In genomic region chr9:4792054-4792571, GRCh38 we compare ENCODE assay signal across 7 cellular contexts. TPM values are rescaled to one million over a fixed set of nuclear protein-coding genes. Genes with fewer than 3 reads are reported as not detected.
A peak's percentile ranks its signal among the peaks of the same experiment; 100 is the strongest.
DNase-seq lines count a peak whose midpoint lies in the region; ATAC-seq and TF ChIP-seq lines count a peak whose summit lies in the region.

No MANE protein-coding gene starts in this region.

- TF ChIP-seq CTCF in Panc1 (IDR thresholded peaks at IDR 0.05): no peak
- no peak for TF ChIP-seq CTCF in epithelial cell of proximal tubule (conservative IDR thresholded peaks at IDR 0.05; ENCODE audit: low read depth, low read length)
- TF ChIP-seq CTCF in neutrophil (IDR thresholded peaks at IDR 0.05): no peak

- intact Hi-C loops in Panc1 (cut with micrococcal nuclease; ENCODE audit: unreplicated experiment): no loop called here

- H3K36me3 ChIP-seq in Panc1 (ENCODE audit: control insufficient read depth, insufficient read depth, low read length) (no peaks in the 10 kb centered on the region; the same call in 1 of the 2 replicates), neutrophil (no peaks in the 10 kb centered on the region)

- H3K27me3 ChIP-seq in Panc1 (ENCODE audit: control insufficient read depth, insufficient read depth, low read length) (no peaks in the 10 kb centered on the region), neutrophil (peaks cover 28% of the 10 kb centered on the region)

- DNase-seq in Panc1 (ENCODE audit: low read depth, low spot score) (no peak), epithelial cell of proximal tubule (ENCODE audit: low read depth) (no peak), SHP77 treated with DMSO at 0.1 percent for 48 hours (lab: John Stamatoyannopoulos, UW) (no peak), NCI-H2107 (lab: John Stamatoyannopoulos, UW) (no peak)

- peak; percentile 27 for ATAC-seq in GM18873 (IDR thresholded peaks at IDR 0.05; ENCODE audit: low FRiP score, unreplicated experiment)
- ATAC-seq in HG02798 (IDR thresholded peaks at IDR 0.05; ENCODE audit: poor library complexity, unreplicated experiment): peak; percentile 20
- ATAC-seq in Panc1: peak; percentile 59

- no peaks in the 10 kb centered on the region for H3K9me3 ChIP-seq in Panc1 (ENCODE audit: control insufficient read depth, insufficient read depth, low read depth, low read length)
- H3K9me3 ChIP-seq in neutrophil: no peaks in the 10 kb centered on the region

- CTCF ChIA-PET in Panc1 (lab: Charles Lee): no interaction called here

- H3K4me1 ChIP-seq in Panc1 (ENCODE audit: control insufficient read depth, insufficient read depth, low read length): peaks cover 2% of the 10 kb centered on the region; the same call in 1 of the 2 replicates
- H3K4me1 ChIP-seq in neutrophil (ENCODE audit: control insufficient read depth in 1 of 2, insufficient read depth in 1 of 2, low read depth in 1 of 2, low read length in 1 of 2): peaks cover 18 to 26% of the 10 kb centered on the region in 2 experiments

- H3K4me3 ChIP-seq in Panc1 (ENCODE audit: low read depth in 2 of 2, low read length in 2 of 2) (peak overlapping the region; percentile 61 to 66), epithelial cell of proximal tubule (ENCODE audit: low read depth, low read length) (peak overlapping the region; percentile 92), neutrophil (ENCODE audit: low read depth in 1 of 2, low read length in 1 of 2) (peak overlapping the region; percentile 73 to 90)

- POLR2A ChIA-PET in Panc1 (lab: Charles Lee): no interaction called here

- in situ Hi-C loops in Panc1 (cut with HindIII; ENCODE audit: low pct_unique_long_range_greater_than_20kb, low sequenced_read_pairs): no loop called here

- BruUV-seq in Panc1 (replicated peaks; lab: Mats Ljungman, UMichigan): no TSS peak

- no peak overlapping the region for H3K27ac ChIP-seq in Panc1 (ENCODE audit: low read length)
- H3K27ac ChIP-seq in neutrophil: peak overlapping the region; percentile 66

RNA-seq across cellular contexts. Expression of gene RCL1, which starts 0.6 kb away (rescaled TPM):
- total RNA-seq in Panc1 (2021; ENCODE audit: unreplicated experiment): 11.2 TPM
- polyA plus RNA-seq in Panc1 (2012; ENCODE audit: insufficient read length): 6.7 TPM
- total RNA-seq in epithelial cell of proximal tubule: 16.9 and 23.4 TPM in 2 replicates

RNA-seq across cellular contexts. Expression of gene AK3, which starts 51.1 kb away (rescaled TPM):
- total RNA-seq in Panc1 (2021; ENCODE audit: unreplicated experiment) (15.9 TPM), epithelial cell of proximal tubule (49.1 and 59.4 TPM in 2 replicates)
- polyA plus RNA-seq in Panc1 (2012; ENCODE audit: insufficient read length): 27.2 TPM
